18 cellular contexts compared by ENCODE assay signal in the genomic region with DNA sequence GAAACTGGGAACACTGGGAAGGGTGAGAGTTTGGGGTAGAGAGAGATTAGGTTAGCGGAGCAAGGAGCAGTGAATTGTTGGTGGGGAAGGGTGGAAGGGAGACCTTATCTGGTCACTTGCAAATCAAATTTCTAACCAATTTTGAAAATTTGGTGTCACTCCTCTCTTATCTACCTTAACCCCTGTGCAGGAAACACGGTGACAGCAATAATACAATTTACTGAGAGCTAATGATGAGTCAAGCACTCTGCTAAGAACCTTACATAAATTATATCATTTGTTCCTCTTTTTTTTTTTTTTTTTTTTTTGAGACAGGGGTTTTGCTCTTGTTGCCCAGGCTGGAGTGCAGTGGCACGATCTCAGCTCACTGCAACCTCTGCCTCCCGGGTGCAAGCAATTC.
A peak's percentile ranks its signal among the peaks of the same experiment; 100 is the strongest.
DNase-seq lines count a peak whose midpoint lies in the region; ATAC-seq and TF ChIP-seq lines count a peak whose summit lies in the region.
"Had no signal": no experiment of that assay in that cellular context is flagged by ENCODE, and none has a peak within 500 bp of the region (broad histone marks: within the 10 kb centered on the region; RNA-seq: fewer than 3 reads in every experiment).

No MANE protein-coding gene starts in this region.

- peaks cover 2% of the 10 kb centered on the region for H3K27me3 Mint-ChIP-seq in GM23338 (ENCODE audit: insufficient read depth, low read depth, poor library complexity)
- no peaks in the 10 kb centered on the region for H3K27me3 Mint-ChIP-seq in WTC11 (ENCODE audit: low read depth)
- no peaks in the 10 kb centered on the region for H3K27me3 Mint-ChIP-seq in activated naive CD8-positive, alpha-beta T cell treated with anti-CD3 and anti-CD28 coated beads for 36 hours
- H3K27me3 Mint-ChIP-seq: CD4-positive, alpha-beta T cell had no signal

- H3K4me1 Mint-ChIP-seq in GM23338 (peaks cover 5% of the 10 kb centered on the region), WTC11 (peaks cover 6% of the 10 kb centered on the region)
- peaks cover 2% of the 10 kb centered on the region for H3K4me1 Mint-ChIP-seq in activated naive CD8-positive, alpha-beta T cell treated with anti-CD3 and anti-CD28 coated beads for 36 hours

- H3K9me2 ChIP-seq in GM23338 (ENCODE audit: insufficient read depth) = 0 out of 2 replicates have a peak, but pooled peaks cover 3% of the 10 kb centered on the region

- H3K36me3 Mint-ChIP-seq in GM23338 (ENCODE audit: low read depth) (peaks cover 8% of the 10 kb centered on the region), WTC11 (peaks cover 8% of the 10 kb centered on the region)
- H3K36me3 Mint-ChIP-seq in activated naive CD8-positive, alpha-beta T cell treated with anti-CD3 and anti-CD28 coated beads for 36 hours = peaks cover 43% of the 10 kb centered on the region

- no peaks in the 10 kb centered on the region for H3K27me3 ChIP-seq in GM23338 (ENCODE audit: insufficient read depth)
- no peaks in the 10 kb centered on the region for H3K27me3 ChIP-seq in psoas muscle (ENCODE audit: insufficient read depth in 3 of 3, low read length in 2 of 3)
- H3K27me3 ChIP-seq: SJCRH30 had no signal

- no peak overlapping the region for H3K4me2 ChIP-seq in GM23338

- H3K4me1 ChIP-seq in GM23338 (ENCODE audit: insufficient read depth) (peaks cover 13% of the 10 kb centered on the region), psoas muscle (peaks cover 41% of the 10 kb centered on the region)
- H3K4me1 ChIP-seq: Caco-2, SJCRH30 had no signal

- ATAC-seq in GM23338 (no peak), WTC11 (no peak), psoas muscle (no peak)
- ATAC-seq: Panc1 had no signal

- H3K4me3 Mint-ChIP-seq in GM23338 (no peak overlapping the region), WTC11 (no peak overlapping the region)
- no peak overlapping the region for H3K4me3 Mint-ChIP-seq in activated naive CD8-positive, alpha-beta T cell treated with anti-CD3 and anti-CD28 coated beads for 36 hours
- H3K4me3 Mint-ChIP-seq: CD4-positive, alpha-beta T cell had no signal

- CTCF ChIA-PET in WTC11 (lab: Charles Lee) = interaction anchor here (1.2 kb wide), 1 partner anchor 92 kb away, joined by 3 read pairs; no protein-coding TSS in a partner anchor

- peak overlapping the region; percentile 74 for H3K27ac Mint-ChIP-seq in GM23338
- peak overlapping the region; percentile 74; the same call in 1 of the 2 replicates for H3K27ac Mint-ChIP-seq in WTC11
- no peak overlapping the region for H3K27ac Mint-ChIP-seq in activated naive CD8-positive, alpha-beta T cell treated with anti-CD3 and anti-CD28 coated beads for 36 hours
- H3K27ac Mint-ChIP-seq: CD4-positive, alpha-beta T cell had no signal

- POLR2A ChIA-PET in WTC11 (lab: Charles Lee) = no interaction called here

- H3K79me2 ChIP-seq in GM23338 (replicated peaks; ENCODE audit: insufficient read depth) = no peaks in the 10 kb centered on the region

- H3K9me3 ChIP-seq in psoas muscle = no peaks in the 10 kb centered on the region
- H3K9me3 ChIP-seq: Caco-2, SJCRH30 had no signal

- TF ChIP-seq CTCF in GM23338 (conservative IDR thresholded peaks at IDR 0.05; ENCODE audit: low read depth in 2 of 2) (no peak), WTC11 (IDR thresholded peaks at IDR 0.05) (no peak), psoas muscle (IDR thresholded peaks at IDR 0.05) (no peak)

- WGBS in psoas muscle, 3 donors = 91 to 98% (median 94%) methylated on average over 4 of the region's 4 CpGs

- H3K9me3 Mint-ChIP-seq in GM23338 = no peaks in the 10 kb centered on the region
- H3K9me3 Mint-ChIP-seq in WTC11 = no peaks in the 10 kb centered on the region
- no peaks in the 10 kb centered on the region for H3K9me3 Mint-ChIP-seq in activated naive CD8-positive, alpha-beta T cell treated with anti-CD3 and anti-CD28 coated beads for 36 hours
- H3K9me3 Mint-ChIP-seq: CD4-positive, alpha-beta T cell had no signal

- H3K4me3 ChIP-seq in GM23338 = no peak overlapping the region
- no peak overlapping the region for H3K4me3 ChIP-seq in psoas muscle
- H3K4me3 ChIP-seq: SJCRH30 had no signal

- H3F3A ChIP-seq in GM23338 (replicated peaks; ENCODE audit: low read depth) = 0 out of 2 replicates have a peak, but pooled peaks cover 3% of the 10 kb centered on the region

- H2AFZ ChIP-seq in GM23338 = no peak overlapping the region

- no peaks in the 10 kb centered on the region for H4K20me1 ChIP-seq in GM23338 (replicated peaks; ENCODE audit: insufficient read depth)

- intact Hi-C loops in psoas muscle (cut with DNase I) = loop anchor here in 1 of 2 donors (10.0 kb wide), 1 partner anchor 112 kb away; a partner anchor contains a TSS

- DNase-seq in GM23338 (ENCODE audit: low spot score) (no peak), NOMO-1 (lab: John Stamatoyannopoulos, UW; ENCODE audit: unreplicated experiment in 2 of 2) (peak; percentile 15 to 74), WTC11 (ENCODE audit: low spot score) (no peak), psoas muscle (no peak), cerebellar nuclear complex (lab: John Stamatoyannopoulos, UW) (no peak), putamen (ENCODE audit: low spot score) (no peak)
- no peak for DNase-seq in activated naive CD8-positive, alpha-beta T cell treated with anti-CD3 and anti-CD28 coated beads for 36 hours
- DNase-seq: Caco-2; CD4-positive, alpha-beta T cell; MM.1S; NCI-H1105 treated with DMSO at 0.1 percent for 48 hours; NCI-H1694 treated with DMSO at 0.1 percent for 48 hours; NCI-H2227 treated with DMSO at 0.1 percent for 48 hours; NCI-H510A treated with DMSO at 0.1 percent for 48 hours; NCI-H774; SJCRH30; SW 1271 had no signal

- H3K27ac ChIP-seq in GM23338 (ENCODE audit: low read depth) = peak overlapping the region; percentile 35; the same call in 1 of the 2 replicates
- H3K27ac ChIP-seq in psoas muscle = peak overlapping the region; percentile 81
- H3K27ac ChIP-seq: SJCRH30 had no signal

- H3K36me3 ChIP-seq in GM23338 (ENCODE audit: insufficient read depth) (no peaks in the 10 kb centered on the region), psoas muscle (ENCODE audit: insufficient read depth in 1 of 2, low read depth in 1 of 2) (no peaks in the 10 kb centered on the region)
- H3K36me3 ChIP-seq: SJCRH30 had no signal

TF ChIP-seq in GM23338, 12 proteins besides CTCF, POLR2A, EP300 and RAD21 (continues in another document):
- no peak for TF ChIP-seq CREB1 (CRISPR knock-in tag; IDR thresholded peaks at IDR 0.05; ENCODE audit: low read depth)

TF ChIP-seq in WTC11, 78 proteins besides CTCF, POLR2A, EP300 and RAD21:
- TF ChIP-seq, protein P1, sequence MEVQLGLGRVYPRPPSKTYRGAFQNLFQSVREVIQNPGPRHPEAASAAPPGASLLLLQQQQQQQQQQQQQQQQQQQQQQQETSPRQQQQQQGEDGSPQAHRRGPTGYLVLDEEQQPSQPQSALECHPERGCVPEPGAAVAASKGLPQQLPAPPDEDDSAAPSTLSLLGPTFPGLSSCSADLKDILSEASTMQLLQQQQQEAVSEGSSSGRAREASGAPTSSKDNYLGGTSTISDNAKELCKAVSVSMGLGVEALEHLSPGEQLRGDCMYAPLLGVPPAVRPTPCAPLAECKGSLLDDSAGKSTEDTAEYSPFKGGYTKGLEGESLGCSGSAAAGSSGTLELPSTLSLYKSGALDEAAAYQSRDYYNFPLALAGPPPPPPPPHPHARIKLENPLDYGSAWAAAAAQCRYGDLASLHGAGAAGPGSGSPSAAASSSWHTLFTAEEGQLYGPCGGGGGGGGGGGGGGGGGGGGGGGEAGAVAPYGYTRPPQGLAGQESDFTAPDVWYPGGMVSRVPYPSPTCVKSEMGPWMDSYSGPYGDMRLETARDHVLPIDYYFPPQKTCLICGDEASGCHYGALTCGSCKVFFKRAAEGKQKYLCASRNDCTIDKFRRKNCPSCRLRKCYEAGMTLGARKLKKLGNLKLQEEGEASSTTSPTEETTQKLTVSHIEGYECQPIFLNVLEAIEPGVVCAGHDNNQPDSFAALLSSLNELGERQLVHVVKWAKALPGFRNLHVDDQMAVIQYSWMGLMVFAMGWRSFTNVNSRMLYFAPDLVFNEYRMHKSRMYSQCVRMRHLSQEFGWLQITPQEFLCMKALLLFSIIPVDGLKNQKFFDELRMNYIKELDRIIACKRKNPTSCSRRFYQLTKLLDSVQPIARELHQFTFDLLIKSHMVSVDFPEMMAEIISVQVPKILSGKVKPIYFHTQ (CRISPR knock-in tag; IDR thresholded peaks at IDR 0.05) = no peak
- TF ChIP-seq, protein P2, sequence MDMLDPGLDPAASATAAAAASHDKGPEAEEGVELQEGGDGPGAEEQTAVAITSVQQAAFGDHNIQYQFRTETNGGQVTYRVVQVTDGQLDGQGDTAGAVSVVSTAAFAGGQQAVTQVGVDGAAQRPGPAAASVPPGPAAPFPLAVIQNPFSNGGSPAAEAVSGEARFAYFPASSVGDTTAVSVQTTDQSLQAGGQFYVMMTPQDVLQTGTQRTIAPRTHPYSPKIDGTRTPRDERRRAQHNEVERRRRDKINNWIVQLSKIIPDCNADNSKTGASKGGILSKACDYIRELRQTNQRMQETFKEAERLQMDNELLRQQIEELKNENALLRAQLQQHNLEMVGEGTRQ (CRISPR knock-in tag; IDR thresholded peaks at IDR 0.05) = no peak
- TF ChIP-seq FOXK1 (CRISPR knock-in tag; IDR thresholded peaks at IDR 0.05) (no peak), ESRRA (CRISPR knock-in tag; IDR thresholded peaks at IDR 0.05; ENCODE audit: borderline replicate concordance) (no peak), GRHL2 (CRISPR knock-in tag; IDR thresholded peaks at IDR 0.05; ENCODE audit: insufficient replicate concordance, severe bottlenecking) (no peak), OVOL2 (CRISPR knock-in tag; IDR thresholded peaks at IDR 0.05; ENCODE audit: borderline replicate concordance) (no peak), NR1H2 (CRISPR knock-in tag; IDR thresholded peaks at IDR 0.05) (no peak)
- TF ChIP-seq, protein P3, sequence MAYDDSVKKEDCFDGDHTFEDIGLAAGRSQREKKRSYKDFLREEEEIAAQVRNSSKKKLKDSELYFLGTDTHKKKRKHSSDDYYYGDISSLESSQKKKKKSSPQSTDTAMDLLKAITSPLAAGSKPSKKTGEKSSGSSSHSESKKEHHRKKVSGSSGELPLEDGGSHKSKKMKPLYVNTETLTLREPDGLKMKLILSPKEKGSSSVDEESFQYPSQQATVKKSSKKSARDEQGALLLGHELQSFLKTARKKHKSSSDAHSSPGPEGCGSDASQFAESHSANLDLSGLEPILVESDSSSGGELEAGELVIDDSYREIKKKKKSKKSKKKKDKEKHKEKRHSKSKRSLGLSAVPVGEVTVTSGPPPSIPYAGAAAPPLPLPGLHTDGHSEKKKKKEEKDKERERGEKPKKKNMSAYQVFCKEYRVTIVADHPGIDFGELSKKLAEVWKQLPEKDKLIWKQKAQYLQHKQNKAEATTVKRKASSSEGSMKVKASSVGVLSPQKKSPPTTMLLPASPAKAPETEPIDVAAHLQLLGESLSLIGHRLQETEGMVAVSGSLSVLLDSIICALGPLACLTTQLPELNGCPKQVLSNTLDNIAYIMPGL (CRISPR knock-in tag; IDR thresholded peaks at IDR 0.05) = no peak
TF ChIP-seq in WTC11: peak in this region for 0.

Comparison
In these comparisons a context has a peak if more than half of its experiments do, and no peak if none do; other contexts are left out.
1. DNase-seq: peak in NOMO-1 (2 of 2); none in GM23338 (single experiment), WTC11 (single experiment), psoas muscle (0 of 2), cerebellar nuclear complex (0 of 2), activated naive CD8-positive, alpha-beta T cell treated with anti-CD3 and anti-CD28 coated beads for 36 hours (single experiment) and putamen (single experiment).